Comparison of ENCODE assay signal across 8 cellular contexts in the genomic region with DNA sequence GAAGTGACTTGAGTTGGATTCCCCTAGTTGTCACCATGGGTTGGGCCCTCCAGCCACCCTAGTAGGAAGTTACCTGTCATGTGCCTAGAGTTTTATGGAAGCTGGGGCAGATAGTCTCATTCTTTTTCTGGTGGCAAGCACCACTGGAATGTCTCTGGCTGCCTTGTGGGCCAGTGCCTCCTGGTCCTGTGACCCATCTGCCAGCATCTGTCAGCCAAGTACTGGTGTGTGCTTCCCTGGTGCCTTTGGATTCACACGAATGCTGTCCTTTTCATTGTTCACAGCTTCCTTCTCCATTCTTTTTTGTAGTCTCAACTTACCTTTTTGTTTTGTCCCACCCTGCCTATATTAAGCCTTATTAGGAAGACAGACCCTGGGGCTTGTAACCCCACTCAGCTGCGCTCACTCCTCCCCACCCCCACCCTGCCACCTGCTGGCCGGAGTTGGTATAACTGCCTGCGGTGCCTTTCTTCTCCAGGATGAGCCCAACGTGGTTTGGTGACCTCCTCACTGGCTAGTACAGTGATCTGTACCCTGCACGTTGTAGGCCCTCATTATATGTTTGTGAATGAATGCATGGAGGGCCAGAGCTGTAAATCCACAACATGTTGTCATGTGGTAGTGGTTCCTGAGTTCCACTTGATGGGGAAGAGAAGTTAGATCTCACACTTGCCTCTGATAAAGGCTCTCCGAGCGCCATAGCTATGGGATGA.
DNase-seq lines count a peak whose midpoint lies in the region; ATAC-seq and TF ChIP-seq lines count a peak whose summit lies in the region.

No MANE protein-coding gene starts in this region.

- H3K27ac Mint-ChIP-seq in progenitor cell of endocrine pancreas, result no peak overlapping the region

- no peak for ATAC-seq in HG03442 (IDR thresholded peaks at IDR 0.05; ENCODE audit: unreplicated experiment)

- H3K4me3 ChIP-seq in fibroblast of pulmonary artery (replicated peaks; ENCODE audit: low read depth, low read length), result no peak overlapping the region

- H3K27me3 Mint-ChIP-seq in progenitor cell of endocrine pancreas, result peaks cover 45% of the 10 kb centered on the region

- H3K36me3 Mint-ChIP-seq in progenitor cell of endocrine pancreas (ENCODE audit: insufficient read depth), result peaks cover 2% of the 10 kb centered on the region

- no peaks in the 10 kb centered on the region for H3K9me3 Mint-ChIP-seq in progenitor cell of endocrine pancreas (ENCODE audit: low read depth)

- no peak overlapping the region for H3K4me3 Mint-ChIP-seq in progenitor cell of endocrine pancreas (ENCODE audit: low read depth)

- peaks cover 10% of the 10 kb centered on the region for H3K4me1 Mint-ChIP-seq in progenitor cell of endocrine pancreas (ENCODE audit: low read depth)

- DNase-seq in NCI-H2196 (lab: John Stamatoyannopoulos, UW; ENCODE audit: unreplicated experiment) (peak; percentile 19), NCI-H2196 treated with DMSO at 0.1 percent for 48 hours (lab: John Stamatoyannopoulos, UW; ENCODE audit: unreplicated experiment) (no peak), NCI-H460 (ENCODE audit: extremely low read depth, low read depth) (peak; percentile 33), activated T-cell treated with anti-CD3 and anti-CD28 coated beads for 24 hours (ENCODE audit: low read depth) (peak; percentile 38), fibroblast of pulmonary artery (ENCODE audit: low read depth) (peak; percentile 39), progenitor cell of endocrine pancreas (ENCODE audit: low spot score, unreplicated experiment) (peak; percentile 82), mesenteric fat pad (ENCODE audit: low spot score) (no peak)

- peak; percentile 97 for TF ChIP-seq CTCF in fibroblast of pulmonary artery (IDR thresholded peaks at IDR 0.05; ENCODE audit: low read length, missing control alignments)
- peak; percentile 96 for TF ChIP-seq CTCF in progenitor cell of endocrine pancreas (IDR thresholded peaks at IDR 0.05; ENCODE audit: unreplicated experiment)

Comparison
In these comparisons a context has a peak if more than half of its experiments do, and no peak if none do; other contexts are left out.
1. DNase-seq: peak in NCI-H2196 (single experiment), NCI-H460 (single experiment), activated T-cell treated with anti-CD3 and anti-CD28 coated beads for 24 hours (single experiment), fibroblast of pulmonary artery (single experiment) and progenitor cell of endocrine pancreas (single experiment); none in NCI-H2196 treated with DMSO at 0.1 percent for 48 hours (single experiment) and mesenteric fat pad (single experiment).